8 cellular contexts compared by ENCODE assay signal in the genomic region with DNA sequence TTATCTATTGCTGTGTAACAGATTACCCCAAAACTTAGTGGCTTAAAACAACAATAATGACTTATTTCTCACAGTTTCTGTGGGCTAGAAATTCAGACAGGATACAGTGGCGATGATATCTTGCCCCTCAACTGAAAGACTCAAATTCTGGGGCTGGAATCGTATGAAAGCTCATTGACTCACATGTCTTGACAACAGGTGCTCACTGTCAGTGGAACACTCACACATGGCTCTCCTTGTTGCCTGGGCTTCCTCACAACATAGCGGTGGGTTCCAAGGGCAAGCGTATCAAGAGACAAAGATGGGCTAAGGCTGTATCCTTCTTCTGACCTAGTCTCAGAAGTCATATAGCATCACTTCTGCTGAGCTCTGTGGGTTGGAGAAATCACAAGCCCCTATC. TPM values are rescaled to one million over a fixed set of nuclear protein-coding genes. Genes with fewer than 3 reads are reported as not detected.
DNase-seq lines count a peak whose midpoint lies in the region; ATAC-seq lines count a peak whose summit lies in the region.

No MANE protein-coding gene starts in this region.

- no peak overlapping the region for H2AFZ ChIP-seq in Karpas-422 (ENCODE audit: low read length)

- H3K27ac ChIP-seq in Karpas-422 (ENCODE audit: low read length) = no peak overlapping the region

- no peaks in the 10 kb centered on the region for H4K20me1 ChIP-seq in Karpas-422 (ENCODE audit: insufficient read depth, low read depth, low read length)

- H3K27me3 ChIP-seq in Karpas-422 (ENCODE audit: low read length) = no peaks in the 10 kb centered on the region

- H3K9me3 ChIP-seq in Karpas-422 (ENCODE audit: low read length) = 0 out of 2 replicates have a peak, but pooled peaks cover 4% of the 10 kb centered on the region

- no peak overlapping the region for H3K4me3 ChIP-seq in Karpas-422 (ENCODE audit: low read length)

- H3K9me2 ChIP-seq in Karpas-422 (replicated peaks; ENCODE audit: insufficient read depth, low read length) = no peaks in the 10 kb centered on the region

- no peaks in the 10 kb centered on the region for H3K36me3 ChIP-seq in Karpas-422 (ENCODE audit: insufficient read depth, low read length)

- H3K9me3 Mint-ChIP-seq in stimulated activated naive CD8-positive, alpha-beta T cell treated with anti-CD3 and anti-CD28 coated beads, Interleukin-15, Interleukin-2, amounts not matched to agents 100 ng/mL and 50 ng/mL, for 24 hours = no peaks in the 10 kb centered on the region

- peak; percentile 35 for ATAC-seq in GM21528 (IDR thresholded peaks at IDR 0.05; ENCODE audit: low FRiP score, unreplicated experiment)
- ATAC-seq in HG03565 (IDR thresholded peaks at IDR 0.05; ENCODE audit: unreplicated experiment) = no peak

- H3K27me3 Mint-ChIP-seq in stimulated activated naive CD8-positive, alpha-beta T cell treated with anti-CD3 and anti-CD28 coated beads, Interleukin-15, Interleukin-2, amounts not matched to agents 100 ng/mL and 50 ng/mL, for 24 hours = no peaks in the 10 kb centered on the region

- peaks cover 81% of the 10 kb centered on the region for H3K4me1 Mint-ChIP-seq in stimulated activated naive CD8-positive, alpha-beta T cell treated with anti-CD3 and anti-CD28 coated beads, Interleukin-15, Interleukin-2, amounts not matched to agents 100 ng/mL and 50 ng/mL, for 24 hours (ENCODE audit: low read depth)

- H3K36me3 Mint-ChIP-seq in stimulated activated naive CD8-positive, alpha-beta T cell treated with anti-CD3 and anti-CD28 coated beads, Interleukin-15, Interleukin-2, amounts not matched to agents 100 ng/mL and 50 ng/mL, for 24 hours (ENCODE audit: low read depth) = no peaks in the 10 kb centered on the region

- peaks cover 11% of the 10 kb centered on the region for H3K79me2 ChIP-seq in Karpas-422 (ENCODE audit: low read length)

- peak overlapping the region; percentile 95 for H3K27ac Mint-ChIP-seq in stimulated activated naive CD8-positive, alpha-beta T cell treated with anti-CD3 and anti-CD28 coated beads, Interleukin-15, Interleukin-2, amounts not matched to agents 100 ng/mL and 50 ng/mL, for 24 hours

- no peak overlapping the region for H3K9ac ChIP-seq in Karpas-422 (ENCODE audit: low read length)

- no peak overlapping the region for H3K4me2 ChIP-seq in Karpas-422 (ENCODE audit: low read depth, low read length, poor library complexity, severe bottlenecking)

- DNase-seq in Karpas-422 (peak; percentile 22), NCI-H524 treated with DMSO at 0.1 percent for 48 hours (lab: John Stamatoyannopoulos, UW) (no peak), AG08396 (ENCODE audit: low spot score) (no peak), HCEC 1CT (no peak)
- peak; percentile 25 for DNase-seq in activated naive CD8-positive, alpha-beta T cell treated with anti-CD3 and anti-CD28 coated beads, Interleukin-2, amount 50 U/mL, for 16 hours (ENCODE audit: low read depth, low spot score)

- peak overlapping the region; percentile 73 for H3K4me3 Mint-ChIP-seq in stimulated activated naive CD8-positive, alpha-beta T cell treated with anti-CD3 and anti-CD28 coated beads, Interleukin-15, Interleukin-2, amounts not matched to agents 100 ng/mL and 50 ng/mL, for 24 hours

- peaks cover 45% of the 10 kb centered on the region for H3K4me1 ChIP-seq in Karpas-422 (ENCODE audit: low read length)

RNA-seq across cellular contexts. Expression of a gene that starts 3.7 kb away (rescaled TPM):
- 45.0 and 50.5 TPM in 2 replicates for total RNA-seq in Karpas-422 (2014; rRNA removed; shearing (Covaris generic); ENCODE audit: low replicate concordance)

RNA-seq across cellular contexts. Expression of a gene that starts 47.7 kb away (rescaled TPM):
- 38.0 and 41.9 TPM in 2 replicates for total RNA-seq in Karpas-422 (2014; rRNA removed; shearing (Covaris generic); ENCODE audit: low replicate concordance)

RNA-seq across cellular contexts. Expression of a gene that starts 58.6 kb away (rescaled TPM):
- not detected in 2 replicates for total RNA-seq in Karpas-422 (2014; rRNA removed; shearing (Covaris generic); ENCODE audit: low replicate concordance)

Comparison
In these comparisons a context has a peak if more than half of its experiments do, and no peak if none do; other contexts are left out.
1. DNase-seq: peak in Karpas-422 (single experiment) and activated naive CD8-positive, alpha-beta T cell treated with anti-CD3 and anti-CD28 coated beads, Interleukin-2, amount 50 U/mL, for 16 hours (single experiment); none in NCI-H524 treated with DMSO at 0.1 percent for 48 hours (single experiment), AG08396 (single experiment) and HCEC 1CT (single experiment).